Comparison of ENCODE assay signal across 9 cellular contexts in genomic region chr1:241551759-241552638, GRCh38. TPM values are rescaled to one million over a fixed set of nuclear protein-coding genes. Genes with fewer than 3 reads are reported as not detected.
A peak's percentile ranks its signal among the peaks of the same experiment; 100 is the strongest.
DNase-seq lines count a peak whose midpoint lies in the region; ATAC-seq lines count a peak whose summit lies in the region.
"Had no signal": no experiment of that assay in that cellular context is flagged by ENCODE, and none has a peak within 500 bp of the region (broad histone marks: within the 10 kb centered on the region; RNA-seq: fewer than 3 reads in every experiment).

No MANE protein-coding gene starts in this region.

- H3K4me1 ChIP-seq in CD4-positive, CD25-positive, alpha-beta regulatory T cell (ENCODE audit: control insufficient read depth, insufficient read depth, low read length, poor library complexity, severe bottlenecking) = peaks cover 18% of the 10 kb centered on the region
- no peaks in the 10 kb centered on the region for H3K4me1 ChIP-seq in SJCRH30

- no peaks in the 10 kb centered on the region for H3K27me3 ChIP-seq in CD4-positive, CD25-positive, alpha-beta regulatory T cell (ENCODE audit: control insufficient read depth, insufficient read depth, low read length)
- 0 out of 2 replicates have a peak, but pooled peaks cover 3% of the 10 kb centered on the region for H3K27me3 ChIP-seq in SJCRH30

- POLR2A ChIA-PET in naive thymus-derived CD8-positive, alpha-beta T cell (lab: Charles Lee) = interaction anchor here (0.8 to 1.0 kb wide), 2 partner anchors 33 to 76 kb away, joined by 4 read pairs; no protein-coding TSS in a partner anchor

- peaks cover 21% of the 10 kb centered on the region for H3K27me3 Mint-ChIP-seq in CD4-positive, CD25-positive, alpha-beta regulatory T cell
- peaks cover 5% of the 10 kb centered on the region for H3K27me3 Mint-ChIP-seq in activated T-cell treated with anti-CD3 and anti-CD28 coated beads, Interleukin-2, amount 50 U/mL, for 24 hours
- peaks cover 0 to 6% (median 0%) of the 10 kb centered on the region in 5 donors for H3K27me3 Mint-ChIP-seq in naive thymus-derived CD8-positive, alpha-beta T cell

- H3K36me3 ChIP-seq in CD4-positive, CD25-positive, alpha-beta regulatory T cell (ENCODE audit: control insufficient read depth, insufficient read depth, low read length) = no peaks in the 10 kb centered on the region
- H3K36me3 ChIP-seq in SJCRH30 = no peaks in the 10 kb centered on the region

- peak overlapping the region; percentile 66 for H3K27ac ChIP-seq in CD4-positive, CD25-positive, alpha-beta regulatory T cell (ENCODE audit: insufficient read depth, low read length, poor library complexity, severe bottlenecking)
- no peak overlapping the region for H3K27ac ChIP-seq in SJCRH30
- H3K27ac ChIP-seq: C4-2B had no signal

- H3K36me3 Mint-ChIP-seq in CD4-positive, CD25-positive, alpha-beta regulatory T cell = no peaks in the 10 kb centered on the region
- no peaks in the 10 kb centered on the region for H3K36me3 Mint-ChIP-seq in activated T-cell treated with anti-CD3 and anti-CD28 coated beads, Interleukin-2, amount 50 U/mL, for 24 hours (ENCODE audit: low read depth)
- peaks cover 0 to 3% (median 0%) of the 10 kb centered on the region in 3 donors for H3K36me3 Mint-ChIP-seq in naive thymus-derived CD8-positive, alpha-beta T cell

- peak in 2 of 3 donors; percentile 56 to 77 for DNase-seq in CD4-positive, CD25-positive, alpha-beta regulatory T cell
- DNase-seq in KG1 (lab: John Stamatoyannopoulos, UW) (peak; percentile 78), SJCRH30 (no peak), NCI-H2171 (lab: John Stamatoyannopoulos, UW) (no peak), NCI-H2196 (lab: John Stamatoyannopoulos, UW; ENCODE audit: unreplicated experiment) (no peak)
- DNase-seq in activated T-cell treated with anti-CD3 and anti-CD28 coated beads, Interleukin-2, amount 50 U/mL, for 24 hours = peak; percentile 41
- peak in 8 of 10 donors; percentile 2 to 70 (median 44) for DNase-seq in naive thymus-derived CD8-positive, alpha-beta T cell

- peak overlapping the region; percentile 89 for H3K4me3 ChIP-seq in CD4-positive, CD25-positive, alpha-beta regulatory T cell (ENCODE audit: low read depth, low read length)
- H3K4me3 ChIP-seq in SJCRH30 = no peak overlapping the region

- peaks cover 0 to 3% (median 0%) of the 10 kb centered on the region in 7 donors for H3K9me3 Mint-ChIP-seq in CD4-positive, CD25-positive, alpha-beta regulatory T cell
- peaks cover 2% of the 10 kb centered on the region for H3K9me3 Mint-ChIP-seq in activated T-cell treated with anti-CD3 and anti-CD28 coated beads, Interleukin-2, amount 50 U/mL, for 24 hours
- peaks cover 0 to 4% (median 0%) of the 10 kb centered on the region in 9 donors for H3K9me3 Mint-ChIP-seq in naive thymus-derived CD8-positive, alpha-beta T cell

- ATAC-seq in CD4-positive, CD25-positive, alpha-beta regulatory T cell (ENCODE audit: low read depth in 2 of 2) = peak; percentile 85 to 90
- ATAC-seq in GM21515 (IDR thresholded peaks at IDR 0.05; ENCODE audit: unreplicated experiment) = peak; percentile 86
- ATAC-seq in naive thymus-derived CD8-positive, alpha-beta T cell = peak; percentile 89 to 94

- H3K4me1 Mint-ChIP-seq in CD4-positive, CD25-positive, alpha-beta regulatory T cell = peaks cover 9 to 21% (median 19%) of the 10 kb centered on the region in 4 donors
- H3K4me1 Mint-ChIP-seq in activated T-cell treated with anti-CD3 and anti-CD28 coated beads, Interleukin-2, amount 50 U/mL, for 24 hours (ENCODE audit: low read depth) = peaks cover 24% of the 10 kb centered on the region
- peaks cover 10 to 29% (median 21%) of the 10 kb centered on the region in 4 donors for H3K4me1 Mint-ChIP-seq in naive thymus-derived CD8-positive, alpha-beta T cell

- H3K9me3 ChIP-seq in CD4-positive, CD25-positive, alpha-beta regulatory T cell (ENCODE audit: control insufficient read depth in 2 of 2, low read length in 2 of 2) = no peaks in the 10 kb centered on the region
- H3K9me3 ChIP-seq in SJCRH30 (replicated peaks) = no peaks in the 10 kb centered on the region

- peak overlapping the region; percentile 94 to 99 (median 98) for H3K27ac Mint-ChIP-seq in CD4-positive, CD25-positive, alpha-beta regulatory T cell
- H3K27ac Mint-ChIP-seq in activated T-cell treated with anti-CD3 and anti-CD28 coated beads, Interleukin-2, amount 50 U/mL, for 24 hours = peak overlapping the region; percentile 91
- peak overlapping the region; percentile 87 to 98 (median 97) for H3K27ac Mint-ChIP-seq in naive thymus-derived CD8-positive, alpha-beta T cell

- peak overlapping the region; percentile 59 to 99 (median 88) for H3K4me3 Mint-ChIP-seq in CD4-positive, CD25-positive, alpha-beta regulatory T cell
- H3K4me3 Mint-ChIP-seq in activated T-cell treated with anti-CD3 and anti-CD28 coated beads, Interleukin-2, amount 50 U/mL, for 24 hours = peak overlapping the region; percentile 59
- H3K4me3 Mint-ChIP-seq in naive thymus-derived CD8-positive, alpha-beta T cell = peak overlapping the region; percentile 77 to 97 (median 90)

RNA-seq across cellular contexts. Expression of gene KMO, which starts 19.8 kb away (rescaled TPM):
- not detected for total RNA-seq in CD4-positive, CD25-positive, alpha-beta regulatory T cell
- 1 to 10 TPM in 1 of 4 donors, under 1 TPM in 1, not detected in 2; 0.03 to 2.2 TPM for polyA plus RNA-seq in CD4-positive, CD25-positive, alpha-beta regulatory T cell
- total RNA-seq in naive thymus-derived CD8-positive, alpha-beta T cell = under 1 TPM; 0.57 to 0.71 TPM
- polyA plus RNA-seq in naive thymus-derived CD8-positive, alpha-beta T cell = not detected
- total RNA-seq in SJCRH30 (2014; rRNA removed; shearing (Covaris generic)) = 0.04 TPM in 1 of 2 replicates, not detected in the other

RNA-seq across cellular contexts. Expression of gene FH, which starts 32.4 kb away (rescaled TPM):
- 19.9 TPM for total RNA-seq in CD4-positive, CD25-positive, alpha-beta regulatory T cell
- polyA plus RNA-seq in CD4-positive, CD25-positive, alpha-beta regulatory T cell = 10 to 100 TPM; 37.1 to 46.2 (median 38.6) TPM
- 10 to 100 TPM; 30.3 to 32.1 TPM for total RNA-seq in naive thymus-derived CD8-positive, alpha-beta T cell
- polyA plus RNA-seq in naive thymus-derived CD8-positive, alpha-beta T cell = 10 to 100 TPM; 34.7 to 44.8 (median 35.7) TPM
- total RNA-seq in SJCRH30 (2014; rRNA removed; shearing (Covaris generic)) = 87.5 and 97.5 TPM in 2 replicates

Comparison
In these comparisons a context has a peak if more than half of its experiments do, and no peak if none do; other contexts are left out.
1. DNase-seq: peak in CD4-positive, CD25-positive, alpha-beta regulatory T cell (2 of 3), KG1 (single experiment), activated T-cell treated with anti-CD3 and anti-CD28 coated beads, Interleukin-2, amount 50 U/mL, for 24 hours (single experiment) and naive thymus-derived CD8-positive, alpha-beta T cell (8 of 10); none in SJCRH30 (0 of 2), NCI-H2171 (single experiment) and NCI-H2196 (single experiment).
2. Peak in every context shown above with its lines, with median percentiles within 50 percentile points of each other: ATAC-seq, H3K27ac Mint-ChIP-seq and H3K4me3 Mint-ChIP-seq.